In the genomic region with DNA sequence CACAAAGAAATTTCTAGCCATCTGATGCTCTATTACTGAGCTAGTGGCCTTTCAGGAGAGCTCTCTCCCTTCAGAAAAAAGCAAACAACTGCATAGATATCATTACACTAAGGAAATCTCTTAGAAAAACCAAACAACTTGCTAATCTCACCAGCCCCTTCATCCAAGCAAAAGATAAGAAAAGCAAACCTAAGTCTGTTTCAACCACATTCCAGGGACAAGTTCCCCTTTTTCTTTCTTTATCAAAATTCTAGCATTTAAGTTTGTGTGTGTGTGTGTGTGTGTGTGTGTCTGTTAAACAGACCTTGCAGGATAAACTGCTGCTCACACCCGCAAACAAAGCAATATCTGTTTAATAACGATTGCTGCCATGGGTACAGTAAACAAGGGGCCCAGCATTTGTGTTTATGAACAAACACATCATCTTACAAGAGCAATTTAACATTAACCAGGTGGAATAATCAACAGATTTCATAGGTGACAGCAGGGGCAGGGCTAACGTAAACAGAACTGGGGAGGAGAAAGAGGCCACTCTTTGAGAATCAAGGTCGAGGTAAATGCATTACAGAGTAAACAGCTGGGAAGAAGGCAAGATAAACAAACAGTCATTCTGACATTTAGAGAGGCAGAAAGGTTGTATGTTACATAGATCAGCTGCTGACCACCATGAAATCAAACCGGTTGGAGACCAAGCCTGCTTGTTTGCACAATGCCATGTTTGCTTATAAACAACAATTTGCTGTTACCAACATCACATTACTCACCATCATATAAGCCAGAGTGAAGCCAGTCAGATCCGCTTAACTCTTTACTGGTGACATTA, we compare ENCODE assay signal across 1 cellular context.
TF ChIP-seq lines count a peak whose summit lies in the region.

No MANE protein-coding gene starts in this region.

TF ChIP-seq in SK-N-SH, 30 proteins besides CTCF, POLR2A, EP300 and RAD21 (continued from another document):
- TF ChIP-seq SIN3A (IDR thresholded peaks at IDR 0.05; ENCODE audit: borderline replicate concordance, low read depth, low read length) (no peak), TCF12 (IDR thresholded peaks at IDR 0.05) (no peak), TEAD4 (IDR thresholded peaks at IDR 0.05; ENCODE audit: borderline replicate concordance, insufficient read depth) (no peak), NRF1 (IDR thresholded peaks at IDR 0.05; ENCODE audit: low read depth, low read length) (no peak), FOXM1 (IDR thresholded peaks at IDR 0.05; ENCODE audit: low read depth) (no peak), CHD2 (IDR thresholded peaks at IDR 0.05; ENCODE audit: low read length, partially characterized antibody) (no peak), NFIC (IDR thresholded peaks at IDR 0.05; ENCODE audit: borderline replicate concordance) (no peak), GABPA (IDR thresholded peaks at IDR 0.05; ENCODE audit: low read depth) (no peak)
- TF ChIP-seq, protein P1, sequence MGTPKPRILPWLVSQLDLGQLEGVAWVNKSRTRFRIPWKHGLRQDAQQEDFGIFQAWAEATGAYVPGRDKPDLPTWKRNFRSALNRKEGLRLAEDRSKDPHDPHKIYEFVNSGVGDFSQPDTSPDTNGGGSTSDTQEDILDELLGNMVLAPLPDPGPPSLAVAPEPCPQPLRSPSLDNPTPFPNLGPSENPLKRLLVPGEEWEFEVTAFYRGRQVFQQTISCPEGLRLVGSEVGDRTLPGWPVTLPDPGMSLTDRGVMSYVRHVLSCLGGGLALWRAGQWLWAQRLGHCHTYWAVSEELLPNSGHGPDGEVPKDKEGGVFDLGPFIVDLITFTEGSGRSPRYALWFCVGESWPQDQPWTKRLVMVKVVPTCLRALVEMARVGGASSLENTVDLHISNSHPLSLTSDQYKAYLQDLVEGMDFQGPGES (IDR thresholded peaks at IDR 0.05; ENCODE audit: low read depth, low read length), result no peak
- TF ChIP-seq, protein P2, sequence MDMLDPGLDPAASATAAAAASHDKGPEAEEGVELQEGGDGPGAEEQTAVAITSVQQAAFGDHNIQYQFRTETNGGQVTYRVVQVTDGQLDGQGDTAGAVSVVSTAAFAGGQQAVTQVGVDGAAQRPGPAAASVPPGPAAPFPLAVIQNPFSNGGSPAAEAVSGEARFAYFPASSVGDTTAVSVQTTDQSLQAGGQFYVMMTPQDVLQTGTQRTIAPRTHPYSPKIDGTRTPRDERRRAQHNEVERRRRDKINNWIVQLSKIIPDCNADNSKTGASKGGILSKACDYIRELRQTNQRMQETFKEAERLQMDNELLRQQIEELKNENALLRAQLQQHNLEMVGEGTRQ (IDR thresholded peaks at IDR 0.05; ENCODE audit: borderline replicate concordance, low read depth, low read length), result no peak
- TF ChIP-seq, protein P3, sequence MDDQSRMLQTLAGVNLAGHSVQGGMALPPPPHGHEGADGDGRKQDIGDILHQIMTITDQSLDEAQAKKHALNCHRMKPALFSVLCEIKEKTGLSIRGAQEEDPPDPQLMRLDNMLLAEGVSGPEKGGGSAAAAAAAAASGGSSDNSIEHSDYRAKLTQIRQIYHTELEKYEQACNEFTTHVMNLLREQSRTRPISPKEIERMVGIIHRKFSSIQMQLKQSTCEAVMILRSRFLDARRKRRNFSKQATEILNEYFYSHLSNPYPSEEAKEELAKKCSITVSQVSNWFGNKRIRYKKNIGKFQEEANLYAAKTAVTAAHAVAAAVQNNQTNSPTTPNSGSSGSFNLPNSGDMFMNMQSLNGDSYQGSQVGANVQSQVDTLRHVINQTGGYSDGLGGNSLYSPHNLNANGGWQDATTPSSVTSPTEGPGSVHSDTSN (IDR thresholded peaks at IDR 0.05), result no peak
